ENCODE assay signal across 1 cellular context in the genomic region with DNA sequence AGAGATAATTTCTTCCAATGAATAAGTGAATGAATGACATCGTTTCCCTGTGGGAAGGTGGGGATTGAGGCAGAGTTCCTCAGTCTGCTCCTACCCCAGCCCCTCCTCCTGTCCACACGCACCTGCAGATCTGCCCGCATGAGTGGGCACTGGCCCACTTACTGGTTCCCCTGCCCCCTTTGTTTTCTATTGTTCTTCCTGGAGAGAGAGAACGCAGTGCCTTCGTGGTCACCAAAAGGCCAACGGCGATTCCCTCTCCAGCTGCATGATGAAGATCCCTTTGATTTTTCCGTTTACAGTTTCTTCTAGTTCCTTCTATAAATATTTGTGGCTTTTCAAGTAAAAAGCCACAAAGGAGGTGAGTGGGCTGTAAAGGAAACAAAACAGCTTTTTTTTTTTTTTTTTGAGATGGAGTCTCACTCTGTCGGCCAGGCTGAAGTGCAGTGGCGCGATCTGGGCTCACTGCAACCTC.
TF ChIP-seq lines count a peak whose summit lies in the region.

No MANE protein-coding gene starts in this region.

TF ChIP-seq in HepG2, 621 proteins besides CTCF, POLR2A, EP300 and RAD21:
- TF ChIP-seq ZNF224 (CRISPR knock-in tag; IDR thresholded peaks at IDR 0.05) (no peak), HNRNPL (IDR thresholded peaks at IDR 0.05; ENCODE audit: low read depth, low read length) (no peak), XRCC5 (optimal IDR thresholded peaks at IDR 0.05; ENCODE audit: low read length) (no peak), CBX5 (CRISPR knock-in tag; IDR thresholded peaks at IDR 0.05; ENCODE audit: borderline replicate concordance) (no peak), SOX13 (IDR thresholded peaks at IDR 0.05) (no peak), SOX13 (CRISPR knock-in tag; conservative IDR thresholded peaks at IDR 0.05 in 1 of 2, IDR thresholded peaks at IDR 0.05 in 1 of 2) (peak in 1 of 2 experiments; percentile 28; a peak in 1 of 4 replicates)
